8 cellular contexts compared by ENCODE assay signal in genomic region chr19:45884682-45885555, GRCh38. TPM values are rescaled to one million over a fixed set of nuclear protein-coding genes. Genes with fewer than 3 reads are reported as not detected.
DNase-seq lines count a peak whose midpoint lies in the region; ATAC-seq and TF ChIP-seq lines count a peak whose summit lies in the region.

No MANE protein-coding gene starts in this region.

- H3K27me3 ChIP-seq in SJSA1 (replicated peaks) = no peaks in the 10 kb centered on the region
- H3K27me3 ChIP-seq in parathyroid adenoma (ENCODE audit: control insufficient read depth, insufficient read depth, low read length) = no peaks in the 10 kb centered on the region

- H3K9ac ChIP-seq in parathyroid adenoma = peak overlapping the region; percentile 8

- TF ChIP-seq POLR2A in erythroblast (IDR thresholded peaks at IDR 0.05; ENCODE audit: low read length) = no peak

- H3K4me2 ChIP-seq in parathyroid adenoma (ENCODE audit: low read length) = peak overlapping the region; percentile 80

- H3K4me3 ChIP-seq in AG09309 (ENCODE audit: control insufficient read depth, low read depth, low read length) (peak overlapping the region; percentile 62), SJSA1 (peak overlapping the region; percentile 86), parathyroid adenoma (ENCODE audit: low read depth, low read length) (peak overlapping the region; percentile 69)

- no peaks in the 10 kb centered on the region; the same call in 1 of the 2 replicates for H3K9me3 ChIP-seq in SJSA1 (replicated peaks)
- H3K9me3 ChIP-seq in parathyroid adenoma (ENCODE audit: control insufficient read depth, low read length) = no peaks in the 10 kb centered on the region

- H3K4me1 ChIP-seq in SJSA1 (replicated peaks) (peaks cover 25% of the 10 kb centered on the region), parathyroid adenoma (peaks cover 9% of the 10 kb centered on the region)

- H2AFZ ChIP-seq in parathyroid adenoma = peak overlapping the region; percentile 81

- TF ChIP-seq CTCF in AG09309 (IDR thresholded peaks at IDR 0.05; ENCODE audit: control insufficient read depth, insufficient read depth, low read depth, low read length, missing control alignments) (no peak), parathyroid adenoma (IDR thresholded peaks at IDR 0.05) (no peak)

- ATAC-seq in GM18502 (IDR thresholded peaks at IDR 0.05; ENCODE audit: poor library complexity, unreplicated experiment) (peak; percentile 2), GM18517 (IDR thresholded peaks at IDR 0.05; ENCODE audit: unreplicated experiment) (no peak)

- H3K36me3 ChIP-seq in SJSA1 = peaks cover 35% of the 10 kb centered on the region
- H3K36me3 ChIP-seq in parathyroid adenoma (ENCODE audit: control insufficient read depth, insufficient read depth, low read length) = no peaks in the 10 kb centered on the region

- peak overlapping the region; percentile 80; the same call in 1 of the 2 replicates for H3K27ac ChIP-seq in SJSA1
- peak overlapping the region; percentile 93 for H3K27ac ChIP-seq in parathyroid adenoma

- peaks cover 2% of the 10 kb centered on the region for H3K79me2 ChIP-seq in parathyroid adenoma

- DNase-seq in AG09309 (ENCODE audit: low read depth) = no peak
- DNase-seq in SJSA1 (ENCODE audit: low read depth in 1 of 2, low spot score in 2 of 2) = no peak
- peak; percentile 69 to 73 for DNase-seq in erythroblast (lab: John Stamatoyannopoulos, UW)
- no peak for DNase-seq in mucosa of gallbladder (ENCODE audit: low spot score)
- DNase-seq in NCI-H2107 (lab: John Stamatoyannopoulos, UW) = no peak

RNA-seq across cellular contexts. Expression of gene IRF2BP1, which starts 1.0 kb away (rescaled TPM):
- total RNA-seq in SJSA1 (2014; rRNA removed; shearing (Covaris generic)) = 42.9 and 50.1 TPM in 2 replicates
- total RNA-seq in mucosa of gallbladder = 44.4 TPM

RNA-seq across cellular contexts. Expression of gene MYPOP, which starts 17.5 kb away (rescaled TPM):
- 1.3 and 1.4 TPM in 2 replicates for total RNA-seq in SJSA1 (2014; rRNA removed; shearing (Covaris generic))
- 13.0 TPM for total RNA-seq in mucosa of gallbladder

RNA-seq across cellular contexts. Expression of gene FOXA3, which starts 20.8 kb away (rescaled TPM):
- not detected in 2 replicates for total RNA-seq in SJSA1 (2014; rRNA removed; shearing (Covaris generic))
- total RNA-seq in mucosa of gallbladder = 10.1 TPM

RNA-seq across cellular contexts. Expression of gene SYMPK, which starts 22.0 kb away (rescaled TPM):
- total RNA-seq in SJSA1 (2014; rRNA removed; shearing (Covaris generic)) = 32.4 and 55.0 TPM in 2 replicates
- 72.6 TPM for total RNA-seq in mucosa of gallbladder

RNA-seq across cellular contexts. Expression of gene NANOS2, which starts 29.7 kb away (rescaled TPM):
- not detected in 2 replicates for total RNA-seq in SJSA1 (2014; rRNA removed; shearing (Covaris generic))
- not detected for total RNA-seq in mucosa of gallbladder

Comparison
In these comparisons a context has a peak if more than half of its experiments do, and no peak if none do; other contexts are left out.
1. DNase-seq: peak in erythroblast (2 of 2); none in AG09309 (single experiment), SJSA1 (0 of 2), mucosa of gallbladder (single experiment) and NCI-H2107 (single experiment).
2. RNA of gene FOXA3, which starts 20.8 kb away (total RNA-seq): 10.1 TPM in mucosa of gallbladder (single experiment); not detected in SJSA1; every median in the first group is over 10 times any median in the second.
3. Peak in every context shown above with its lines, with median percentiles within 50 percentile points of each other: H3K4me3 ChIP-seq.